Comparison of ENCODE assay signal across 34 cellular contexts in genomic region chr3:4963669-4964589, GRCh38.
"Had no signal": no experiment of that assay in that cellular context is flagged by ENCODE, and none has a peak within 500 bp of the region (broad histone marks: within the 10 kb centered on the region; RNA-seq: fewer than 3 reads in every experiment).

No MANE protein-coding gene starts in this region.

- H3K4me3 Mint-ChIP-seq: activated CD4-positive, alpha-beta memory T cell treated with anti-CD3 and anti-CD28 coated beads for 36 hours; activated naive CD4-positive, alpha-beta T cell treated with anti-CD3 and anti-CD28 coated beads, Interleukin-2, amount 10 ng/mL, durations not matched to agents 7 days and 5 days; activated naive CD8-positive, alpha-beta T cell treated with anti-CD3 and anti-CD28 coated beads, Interleukin-2, amount 10 ng/mL, durations not matched to agents 7 days and 5 days; activated T-helper 1 cell treated with anti-CD3 and anti-CD28 coated beads, Interleukin-12 subunit alpha, Interleukin-12 subunit beta, Interleukin-2, Interleukin-4 antibody, amounts not matched to agents 30 ng/mL and 10 ng/mL and 1 ng/mL, durations not matched to agents 14 hours and 24 hours and 36 hours; dendritic cell treated with granulocyte-macrophage colony-stimulating factor and Interleukin-4, amounts not matched to agents 40 ng/mL and 50 ng/mL, for 4 days; endodermal cell; nephron; stimulated activated memory B cell treated with anti-CD40 and anti-IgM and Interleukin-4, amounts not matched to agents 10 μg/mL and 1 μg/mL and 100 μg/mL, for 72 hours; stimulated activated naive CD8-positive, alpha-beta T cell treated with anti-CD3 and anti-CD28 coated beads, Interleukin-15, amount 100 ng/mL, for 72 hours; type B pancreatic cell had no signal

- H3K27me3 Mint-ChIP-seq: activated CD4-positive, alpha-beta memory T cell treated with anti-CD3 and anti-CD28 coated beads for 36 hours; dendritic cell treated with granulocyte-macrophage colony-stimulating factor and Interleukin-4, amounts not matched to agents 40 ng/mL and 50 ng/mL, for 4 days; stimulated activated memory B cell treated with anti-CD40 and anti-IgM and Interleukin-4, amounts not matched to agents 10 μg/mL and 1 μg/mL and 100 μg/mL, for 72 hours; stimulated activated naive CD8-positive, alpha-beta T cell treated with anti-CD3 and anti-CD28 coated beads, Interleukin-15, amount 100 ng/mL, for 72 hours had no signal

- H3K36me3 ChIP-seq: esophagus muscularis mucosa, neutrophil, ovary, vagina had no signal

- H3K27ac Mint-ChIP-seq: activated CD4-positive, alpha-beta memory T cell treated with anti-CD3 and anti-CD28 coated beads for 36 hours; activated naive CD4-positive, alpha-beta T cell treated with anti-CD3 and anti-CD28 coated beads, Interleukin-2, amount 10 ng/mL, durations not matched to agents 7 days and 5 days; activated naive CD8-positive, alpha-beta T cell treated with anti-CD3 and anti-CD28 coated beads, Interleukin-2, amount 10 ng/mL, durations not matched to agents 7 days and 5 days; endodermal cell; nephron; progenitor cell of endocrine pancreas; stimulated activated memory B cell treated with anti-CD40 and anti-IgM and Interleukin-4, amounts not matched to agents 10 μg/mL and 1 μg/mL and 100 μg/mL, for 72 hours; type B pancreatic cell had no signal

- FAIRE-seq: frontal cortex, small intestine, TTC549 had no signal

- H3K27ac ChIP-seq: esophagus muscularis mucosa, neutrophil, ovary, vagina, VCaP had no signal

- H3K9me3 ChIP-seq: neutrophil, ovary, vagina had no signal

- DNase-seq: activated CD4-positive, alpha-beta memory T cell treated with anti-CD3 and anti-CD28 coated beads for 36 hours; activated CD4-positive, alpha-beta T cell treated with anti-CD3 and anti-CD28 coated beads for 48 hours; activated CD8-positive, alpha-beta memory T cell treated with anti-CD3 and anti-CD28 coated beads, Interleukin-2, amount 50 U/mL, for 4 hours; activated effector memory CD4-positive, alpha-beta T cell treated with anti-CD3 and anti-CD28 coated beads, Interleukin-2, amount 50 U/mL, for 16 hours; activated naive CD4-positive, alpha-beta T cell treated with anti-CD3 and anti-CD28 coated beads, Interleukin-2, amount 10 ng/mL, durations not matched to agents 7 days and 5 days; activated naive CD8-positive, alpha-beta T cell treated with anti-CD3 and anti-CD28 coated beads, Interleukin-2, amount 10 ng/mL, durations not matched to agents 7 days and 5 days; activated T-cell treated with anti-CD3 and anti-CD28 coated beads, Interleukin-2, amount 50 U/mL, for 1 hour; amniotic stem cell; caudate nucleus; endodermal cell; glutamatergic neuron; islet precursor cell; left cardiac atrium; left ventricle myocardium superior; ovary; small intestine; stimulated activated CD4-positive, alpha-beta T cell treated with anti-CD3 and anti-CD28 coated beads, Interleukin-1b, Interleukin-23, amount 100 ng/mL, for 48 hours; stimulated activated CD4-positive, alpha-beta T cell treated with anti-CD3 and anti-CD28 coated beads, Interleukin-4, amount 100 ng/mL, for 4 hours; stimulated activated CD8-positive, alpha-beta memory T cell treated with anti-CD3 and anti-CD28 coated beads, Interleukin-4, amount 100 ng/mL, for 48 hours; stimulated activated naive CD8-positive, alpha-beta T cell treated with anti-CD3 and anti-CD28 coated beads, Interleukin-15, amount 100 ng/mL, for 72 hours; substantia nigra had no signal

- H3K36me3 Mint-ChIP-seq: type B pancreatic cell had no signal

- H3K4me1 ChIP-seq: esophagus muscularis mucosa had no signal

- H3K4me1 Mint-ChIP-seq: endodermal cell, nephron had no signal

- ATAC-seq: left cardiac atrium; left ventricle myocardium superior; sciatic nerve; stimulated activated memory B cell treated with anti-CD40 and anti-IgM and Interleukin-4, amounts not matched to agents 10 μg/mL and 1 μg/mL and 100 μg/mL, for 72 hours; stimulated activated naive CD8-positive, alpha-beta T cell treated with anti-CD3 and anti-CD28 coated beads, Interleukin-15, amount 100 ng/mL, for 72 hours had no signal

- H3K27me3 ChIP-seq: esophagus muscularis mucosa, neutrophil, ovary, vagina had no signal

- H3K4me3 ChIP-seq: esophagus muscularis mucosa, ovary, vagina had no signal
